Comparison of ENCODE assay signal across 17 cellular contexts in genomic region chr12:1054103-1054838, GRCh38.
DNase-seq lines count a peak whose midpoint lies in the region; ATAC-seq and TF ChIP-seq lines count a peak whose summit lies in the region.
"Had no signal": no experiment of that assay in that cellular context is flagged by ENCODE, and none has a peak within 500 bp of the region (broad histone marks: within the 10 kb centered on the region; RNA-seq: fewer than 3 reads in every experiment).

No MANE protein-coding gene starts in this region.

- DNase-seq in COLO829 (ENCODE audit: low spot score), result peak; percentile 48
- peak; percentile 85 for DNase-seq in NCI-H526 treated with DMSO at 0.1 percent for 48 hours (lab: John Stamatoyannopoulos, UW)
- DNase-seq in fibroblast of pulmonary artery (ENCODE audit: low read depth), result peak; percentile 28
- DNase-seq in midbrain (lab: John Stamatoyannopoulos, UW), result peak; percentile 52
- no peak for DNase-seq in activated CD8-positive, alpha-beta memory T cell treated with anti-CD3 and anti-CD28 coated beads, Interleukin-2, amount 50 U/mL, for 4 hours
- no peak for DNase-seq in activated naive CD4-positive, alpha-beta T cell (lab: John Stamatoyannopoulos, UW)
- no peak for DNase-seq in AG08395 (ENCODE audit: low spot score)
- DNase-seq: activated CD4-positive, alpha-beta T cell treated with anti-CD3 and anti-CD28 coated beads, Interleukin-2, amount 50 U/mL, for 48 hours; activated naive CD8-positive, alpha-beta T cell treated with anti-CD3 and anti-CD28 coated beads for 36 hours; effector CD8-positive, alpha-beta T cell; GDM1; natural killer cell; NCI-H510A; stimulated activated CD4-positive, alpha-beta T cell treated with anti-CD3 and anti-CD28 coated beads, Interleukin-2, amount 100 ng/mL, for 24 hours; SW 1271 had no signal

- no peak for ATAC-seq in HG03045 (IDR thresholded peaks at IDR 0.05; ENCODE audit: unreplicated experiment)
- ATAC-seq: K562, natural killer cell had no signal

- no peak for TF ChIP-seq CTCF in fibroblast of pulmonary artery (IDR thresholded peaks at IDR 0.05; ENCODE audit: low read length, missing control alignments)

- no peak overlapping the region for H3K4me3 ChIP-seq in fibroblast of pulmonary artery (replicated peaks; ENCODE audit: low read depth, low read length)
- H3K4me3 ChIP-seq: K562 had no signal

Comparison
In these comparisons a context has a peak if more than half of its experiments do, and no peak if none do; other contexts are left out.
1. DNase-seq: peak in COLO829 (single experiment), NCI-H526 treated with DMSO at 0.1 percent for 48 hours (single experiment), fibroblast of pulmonary artery (single experiment) and midbrain (single experiment); none in activated CD8-positive, alpha-beta memory T cell treated with anti-CD3 and anti-CD28 coated beads, Interleukin-2, amount 50 U/mL, for 4 hours (single experiment), activated naive CD4-positive, alpha-beta T cell (0 of 4) and AG08395 (single experiment).